Comparison of ENCODE assay signal across 12 cellular contexts in the genomic region with DNA sequence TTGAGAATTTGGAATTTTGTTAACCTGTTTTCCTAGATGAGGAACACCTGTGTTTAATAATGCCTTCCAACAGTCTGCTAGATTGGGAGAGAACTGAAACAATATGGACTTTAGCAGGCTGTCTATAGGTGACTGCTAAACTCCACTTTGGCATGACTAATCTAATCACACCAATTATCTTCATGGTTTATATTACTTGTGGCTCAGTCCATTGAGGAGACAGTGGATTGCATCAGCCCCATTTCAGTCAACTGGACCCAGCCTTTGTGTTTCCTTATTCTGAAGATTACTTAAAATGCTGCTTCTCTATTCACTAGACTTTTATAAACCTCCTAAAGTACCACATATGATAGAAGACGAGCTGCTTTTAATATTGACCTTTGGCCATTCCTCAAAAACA.
DNase-seq lines count a peak whose midpoint lies in the region; ATAC-seq and TF ChIP-seq lines count a peak whose summit lies in the region.
"Had no signal": no experiment of that assay in that cellular context is flagged by ENCODE, and none has a peak within 500 bp of the region (broad histone marks: within the 10 kb centered on the region; RNA-seq: fewer than 3 reads in every experiment).

No MANE protein-coding gene starts in this region.

- peaks cover 0 to 42% (median 4%) of the 10 kb centered on the region in 4 donors for H3K4me1 ChIP-seq in transverse colon
- H3K4me1 ChIP-seq: adrenal gland had no signal

- H3K27me3 ChIP-seq in transverse colon (no peaks in the 10 kb centered on the region), brain microvascular endothelial cell (replicated peaks) (no peaks in the 10 kb centered on the region)
- H3K27me3 ChIP-seq: adrenal gland had no signal

- H3K27ac ChIP-seq in transverse colon = peak overlapping the region; percentile 8 to 47 (median 28)
- no peak overlapping the region for H3K27ac ChIP-seq in brain microvascular endothelial cell
- H3K27ac ChIP-seq: adrenal gland had no signal

- TF ChIP-seq CTCF in transverse colon (IDR thresholded peaks at IDR 0.05) = no peak
- no peak for TF ChIP-seq CTCF in brain microvascular endothelial cell (IDR thresholded peaks at IDR 0.05; ENCODE audit: low read depth, low read length, missing control alignments)

- DNase-seq in SIG-M5 treated with dmso at 0.1 percent for 504 hours (lab: John Stamatoyannopoulos, UW; ENCODE audit: unreplicated experiment) = peak; percentile 41
- DNase-seq in SIG-M5 (lab: John Stamatoyannopoulos, UW) = no peak
- peak; percentile 67 for DNase-seq in RPMI7951 (ENCODE audit: low read depth)
- peak; percentile 71 for DNase-seq in fibroblast of peridontal ligament (ENCODE audit: extremely low read depth)
- peak; percentile 13 for DNase-seq in transverse colon
- DNase-seq in DMS53 treated with DMSO at 0.1 percent for 48 hours (lab: John Stamatoyannopoulos, UW; ENCODE audit: unreplicated experiment) = no peak
- no peak for DNase-seq in brain microvascular endothelial cell
- DNase-seq: effector memory CD8-positive, alpha-beta T cell; NCI-H1436; right cardiac atrium had no signal

- H3K9me3 ChIP-seq in transverse colon = no peaks in the 10 kb centered on the region
- H3K9me3 ChIP-seq: adrenal gland had no signal

- in situ Hi-C loops in transverse colon (cut with MboI; ENCODE audit: low pct_ligation_motif_present in 1 of 4, low pct_unique_long_range_greater_than_20kb in 1 of 4, low sequenced_read_pairs in 3 of 4) = loop anchor here in 2 of 4 donors (25.0 kb wide), 2 partner anchors 561 to 586 kb away; a partner anchor contains a TSS
- in situ Hi-C loops in brain microvascular endothelial cell (cut with HindIII; ENCODE audit: low pct_ligation_motif_present, low sequenced_read_pairs) = no loop called here

- 41 to 43% methylated on average over 1 of the region's 1 CpG for WGBS in transverse colon (ENCODE audit: low coverage in 1 of 2), 2 donors

- H3K4me3 ChIP-seq in transverse colon = no peak overlapping the region
- H3K4me3 ChIP-seq in brain microvascular endothelial cell (ENCODE audit: low read depth, low read length) = no peak overlapping the region
- H3K4me3 ChIP-seq: adrenal gland had no signal

- no peak for TF ChIP-seq POLR2A in transverse colon (IDR thresholded peaks at IDR 0.05)

- no peak for TF ChIP-seq EP300 in transverse colon (IDR thresholded peaks at IDR 0.05; ENCODE audit: low read depth)

- intact Hi-C loops in transverse colon (cut with DNase I; ENCODE audit: low total_unique reads) = no loop called here

- ATAC-seq in GM19455 (IDR thresholded peaks at IDR 0.05; ENCODE audit: unreplicated experiment) = no peak
- ATAC-seq: effector memory CD8-positive, alpha-beta T cell had no signal

- H3K36me3 ChIP-seq in transverse colon = no peaks in the 10 kb centered on the region
- no peaks in the 10 kb centered on the region for H3K36me3 ChIP-seq in brain microvascular endothelial cell (replicated peaks)
- H3K36me3 ChIP-seq: adrenal gland had no signal

Comparison
In these comparisons a context has a peak if more than half of its experiments do, and no peak if none do; other contexts are left out.
1. DNase-seq: peak in SIG-M5 treated with dmso at 0.1 percent for 504 hours (single experiment), RPMI7951 (single experiment), fibroblast of peridontal ligament (single experiment) and transverse colon (single experiment); none in SIG-M5 (single experiment), DMS53 treated with DMSO at 0.1 percent for 48 hours (single experiment) and brain microvascular endothelial cell (single experiment).